ENCODE assay signal across 27 cellular contexts in genomic region chr3:85475346-85475745, GRCh38.
"Had no signal": no experiment of that assay in that cellular context is flagged by ENCODE, and none has a peak within 500 bp of the region (broad histone marks: within the 10 kb centered on the region; RNA-seq: fewer than 3 reads in every experiment).

No MANE protein-coding gene starts in this region.

- H3K4me3 Mint-ChIP-seq: activated CD8-positive, alpha-beta memory T cell treated with anti-CD3 and anti-CD28 coated beads, Interleukin-2, amount 10 ng/mL, durations not matched to agents 7 days and 5 days; activated CD8-positive, alpha-beta T cell treated with anti-CD3 and anti-CD28 coated beads, Interleukin-2, amount 10 ng/mL, durations not matched to agents 7 days and 5 days; activated naive CD8-positive, alpha-beta T cell; activated T-cell treated with anti-CD3 and anti-CD28 coated beads, Interleukin-2, amount 50 U/mL, for 72 hours; effector memory CD8-positive, alpha-beta T cell; mesothelial cell of epicardium; naive B cell; nephron progenitor cell; WTC11 had no signal

- H3K27me3 Mint-ChIP-seq: activated CD8-positive, alpha-beta memory T cell treated with anti-CD3 and anti-CD28 coated beads, Interleukin-2, amount 10 ng/mL, durations not matched to agents 7 days and 5 days; activated naive CD8-positive, alpha-beta T cell; effector memory CD8-positive, alpha-beta T cell; naive B cell had no signal

- H3K4me1 Mint-ChIP-seq: activated CD8-positive, alpha-beta memory T cell treated with anti-CD3 and anti-CD28 coated beads, Interleukin-2, amount 10 ng/mL, durations not matched to agents 7 days and 5 days; naive B cell; nephron progenitor cell had no signal

- H3K36me3 Mint-ChIP-seq: activated CD8-positive, alpha-beta memory T cell treated with anti-CD3 and anti-CD28 coated beads, Interleukin-2, amount 10 ng/mL, durations not matched to agents 7 days and 5 days; activated naive CD8-positive, alpha-beta T cell; mesothelial cell of epicardium; naive B cell; WTC11 had no signal

- H3K4me1 ChIP-seq: body of pancreas, heart right ventricle, right lobe of liver, testis, transverse colon had no signal

- H3K9me3 Mint-ChIP-seq: mesothelial cell of epicardium, naive B cell, nephron progenitor cell, WTC11 had no signal

- H3K27ac Mint-ChIP-seq: activated CD8-positive, alpha-beta memory T cell treated with anti-CD3 and anti-CD28 coated beads, Interleukin-2, amount 10 ng/mL, durations not matched to agents 7 days and 5 days; activated CD8-positive, alpha-beta T cell treated with anti-CD3 and anti-CD28 coated beads, Interleukin-2, amount 10 ng/mL, durations not matched to agents 7 days and 5 days; activated naive CD8-positive, alpha-beta T cell; activated T-cell treated with anti-CD3 and anti-CD28 coated beads, Interleukin-2, amount 50 U/mL, for 72 hours; effector memory CD8-positive, alpha-beta T cell; mesothelial cell of epicardium; naive B cell; nephron progenitor cell; WTC11 had no signal

- H3K4me3 ChIP-seq: body of pancreas, cardiac muscle cell, heart right ventricle, right lobe of liver, testis, transverse colon had no signal

- ATAC-seq: activated CD8-positive, alpha-beta memory T cell treated with anti-CD3 and anti-CD28 coated beads, Interleukin-2, amount 10 ng/mL, durations not matched to agents 7 days and 5 days; activated CD8-positive, alpha-beta T cell treated with anti-CD3 and anti-CD28 coated beads, Interleukin-2, amount 10 ng/mL, durations not matched to agents 7 days and 5 days; activated T-cell treated with anti-CD3 and anti-CD28 coated beads, Interleukin-2, amount 50 U/mL, for 72 hours; body of pancreas; effector memory CD8-positive, alpha-beta T cell; esophagus mucosa; heart right ventricle; left cardiac atrium; right lobe of liver; stimulated activated naive CD8-positive, alpha-beta T cell treated with anti-CD3 and anti-CD28 coated beads, Interleukin-15, Interleukin-2, amounts not matched to agents 100 U/mL and 50 U/mL, for 24 hours; WTC11 had no signal

- DNase-seq: activated CD4-positive, alpha-beta T cell treated with anti-CD3 and anti-CD28 coated beads for 1 hour; activated CD4-positive, alpha-beta T cell treated with anti-CD3 and anti-CD28 coated beads, Interleukin-2, amount 50 U/mL, for 1 hour; activated CD8-positive, alpha-beta memory T cell treated with anti-CD3 and anti-CD28 coated beads, Interleukin-2, amount 10 ng/mL, durations not matched to agents 7 days and 5 days; activated CD8-positive, alpha-beta T cell treated with anti-CD3 and anti-CD28 coated beads, Interleukin-2, amount 10 ng/mL, durations not matched to agents 7 days and 5 days; activated naive CD4-positive, alpha-beta T cell treated with Interleukin-2 at 50 U/mL for 16 hours; activated T-cell treated with anti-CD3 and anti-CD28 coated beads, Interleukin-2, amount 50 U/mL, for 72 hours; anterior cingulate cortex; body of pancreas; cortex of kidney; effector memory CD8-positive, alpha-beta T cell; heart right ventricle; islet precursor cell; left cardiac atrium; naive B cell; nephron progenitor cell; right lobe of liver; stimulated activated CD4-positive, alpha-beta T cell treated with anti-CD3 and anti-CD28 coated beads, Interleukin-2, amount 100 ng/mL, for 48 hours; stimulated activated naive CD8-positive, alpha-beta T cell treated with anti-CD3 and anti-CD28 coated beads, Interleukin-15, Interleukin-2, amounts not matched to agents 100 U/mL and 50 U/mL, for 24 hours; T-helper 2 cell; testis; transverse colon had no signal

- H3K9me3 ChIP-seq: body of pancreas, heart right ventricle, neutrophil, right lobe of liver, testis, transverse colon had no signal

- H3K27me3 ChIP-seq: body of pancreas, cardiac muscle cell, heart right ventricle, neutrophil, right lobe of liver, testis, transverse colon had no signal

- H3K27ac ChIP-seq: body of pancreas, cardiac muscle cell, heart right ventricle, neutrophil, right lobe of liver, testis, transverse colon had no signal

- H3K36me3 ChIP-seq: cardiac muscle cell, heart right ventricle, neutrophil, right lobe of liver, transverse colon had no signal
